Comparison of ENCODE assay signal across 35 cellular contexts in the genomic region with DNA sequence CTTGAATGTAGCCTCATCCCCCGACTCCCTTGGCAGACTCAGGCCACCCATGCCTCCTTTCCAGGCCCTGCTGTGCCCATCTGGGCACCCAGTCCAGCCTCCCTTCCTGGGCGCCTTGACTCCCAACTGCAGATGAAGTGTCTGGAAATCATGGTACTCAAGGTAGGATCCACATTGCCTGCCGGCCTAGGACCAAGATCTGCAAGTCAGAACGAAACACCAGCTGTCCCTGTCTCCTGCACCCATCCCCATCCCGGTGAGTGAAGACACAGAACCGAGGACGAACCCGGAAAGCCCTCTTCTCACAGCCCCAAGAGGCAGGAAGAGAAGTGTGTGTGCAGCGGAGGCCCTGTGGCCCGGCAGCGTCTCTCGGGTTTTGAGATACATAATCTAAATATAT.
"Had no signal": no experiment of that assay in that cellular context is flagged by ENCODE, and none has a peak within 500 bp of the region (broad histone marks: within the 10 kb centered on the region; RNA-seq: fewer than 3 reads in every experiment).

No MANE protein-coding gene starts in this region.

- H3K9me3 Mint-ChIP-seq: activated B cell treated with CpG ODN at 0.5 μM for 24 hours; activated CD4-positive, alpha-beta memory T cell treated with anti-CD3 and anti-CD28 coated beads for 36 hours; activated CD4-positive, alpha-beta T cell treated with anti-CD3 and anti-CD28 coated beads, Interleukin-2, amount 10 ng/mL, durations not matched to agents 24 days and 14 days; activated CD8-positive, alpha-beta T cell treated with anti-CD3 and anti-CD28 coated beads for 36 hours; activated naive CD4-positive, alpha-beta T cell treated with anti-CD3 and anti-CD28 coated beads for 36 hours; activated naive CD4-positive, alpha-beta T cell treated with anti-CD3 and anti-CD28 coated beads, Interleukin-2, amount 50 U/mL, for 72 hours; activated naive CD8-positive, alpha-beta T cell treated with anti-CD3 and anti-CD28 coated beads for 36 hours; activated T-cell treated with anti-CD3 and anti-CD28 coated beads, Interleukin-2, amount 50 U/mL, for 4 hours; activated T-cell treated with anti-CD3 and anti-CD28 coated beads, Interleukin-2, amount 50 U/mL, for 72 hours; activated T-helper 1 cell treated with anti-CD3 and anti-CD28 coated beads, Interleukin-12 subunit alpha, Interleukin-12 subunit beta, Interleukin-2, Interleukin-4 antibody, amounts not matched to agents 30 ng/mL and 10 ng/mL and 1 ng/mL, durations not matched to agents 14 hours and 24 hours and 36 hours; activated T-helper 17 cell treated with anti-CD3 and anti-CD28 coated beads, Interleukin-2, amount 50 U/mL, for 72 hours; T-helper 1 cell treated with Interleukin-12 subunit alpha and Interleukin-12 subunit beta and Interleukin-4 antibody, amounts not matched to agents 30 μg/mL and 1 μg/mL, for 36 hours; T-helper 2 cell treated with Interferon-gamma antibody and Interleukin-4, amounts not matched to agents 5 μg/mL and 100 μg/mL, for 36 hours had no signal

- H3K27me3 ChIP-seq: adrenal gland, body of pancreas, brain microvascular endothelial cell, breast epithelium had no signal

- H3K27ac Mint-ChIP-seq: activated B cell treated with CpG ODN at 0.5 μM for 24 hours; activated CD4-positive, alpha-beta memory T cell treated with anti-CD3 and anti-CD28 coated beads for 36 hours; activated CD4-positive, alpha-beta T cell treated with anti-CD3 and anti-CD28 coated beads, Interleukin-2, amount 10 ng/mL, durations not matched to agents 24 days and 14 days; activated CD8-positive, alpha-beta T cell treated with anti-CD3 and anti-CD28 coated beads for 36 hours; activated naive CD4-positive, alpha-beta T cell treated with anti-CD3 and anti-CD28 coated beads for 36 hours; activated naive CD8-positive, alpha-beta T cell treated with anti-CD3 and anti-CD28 coated beads for 36 hours; activated T-cell treated with anti-CD3 and anti-CD28 coated beads, Interleukin-2, amount 50 U/mL, for 72 hours; activated T-helper 1 cell treated with anti-CD3 and anti-CD28 coated beads, Interleukin-12 subunit alpha, Interleukin-12 subunit beta, Interleukin-2, Interleukin-4 antibody, amounts not matched to agents 30 ng/mL and 10 ng/mL and 1 ng/mL, durations not matched to agents 14 hours and 24 hours and 36 hours; activated T-helper 17 cell treated with anti-CD3 and anti-CD28 coated beads, Interleukin-2, amount 50 U/mL, for 72 hours; T-helper 1 cell treated with Interleukin-12 subunit alpha and Interleukin-12 subunit beta and Interleukin-4 antibody, amounts not matched to agents 30 μg/mL and 1 μg/mL, for 36 hours; T-helper 2 cell treated with Interferon-gamma antibody and Interleukin-4, amounts not matched to agents 5 μg/mL and 100 μg/mL, for 36 hours had no signal

- H3K36me3 Mint-ChIP-seq: activated CD4-positive, alpha-beta memory T cell treated with anti-CD3 and anti-CD28 coated beads for 36 hours; activated naive CD4-positive, alpha-beta T cell treated with anti-CD3 and anti-CD28 coated beads, Interleukin-2, amount 50 U/mL, for 72 hours; activated naive CD8-positive, alpha-beta T cell treated with anti-CD3 and anti-CD28 coated beads for 36 hours had no signal

- H3K4me3 Mint-ChIP-seq: activated B cell treated with CpG ODN at 0.5 μM for 24 hours; activated CD4-positive, alpha-beta memory T cell treated with anti-CD3 and anti-CD28 coated beads for 36 hours; activated CD4-positive, alpha-beta T cell treated with anti-CD3 and anti-CD28 coated beads, Interleukin-2, amount 10 ng/mL, durations not matched to agents 24 days and 14 days; activated CD8-positive, alpha-beta T cell treated with anti-CD3 and anti-CD28 coated beads for 36 hours; activated naive CD4-positive, alpha-beta T cell treated with anti-CD3 and anti-CD28 coated beads for 36 hours; activated naive CD8-positive, alpha-beta T cell treated with anti-CD3 and anti-CD28 coated beads for 36 hours; activated T-cell treated with anti-CD3 and anti-CD28 coated beads, Interleukin-2, amount 50 U/mL, for 4 hours; activated T-cell treated with anti-CD3 and anti-CD28 coated beads, Interleukin-2, amount 50 U/mL, for 72 hours; activated T-helper 1 cell treated with anti-CD3 and anti-CD28 coated beads, Interleukin-12 subunit alpha, Interleukin-12 subunit beta, Interleukin-2, Interleukin-4 antibody, amounts not matched to agents 30 ng/mL and 10 ng/mL and 1 ng/mL, durations not matched to agents 14 hours and 24 hours and 36 hours; activated T-helper 17 cell treated with anti-CD3 and anti-CD28 coated beads, Interleukin-2, amount 50 U/mL, for 72 hours; T-helper 1 cell treated with Interleukin-12 subunit alpha and Interleukin-12 subunit beta and Interleukin-4 antibody, amounts not matched to agents 30 μg/mL and 1 μg/mL, for 36 hours; T-helper 2 cell treated with Interferon-gamma antibody and Interleukin-4, amounts not matched to agents 5 μg/mL and 100 μg/mL, for 36 hours had no signal

- H3K36me3 ChIP-seq: adrenal gland, brain microvascular endothelial cell, breast epithelium had no signal

- H3K27me3 Mint-ChIP-seq: activated B cell treated with CpG ODN at 0.5 μM for 24 hours had no signal

- H3K9me3 ChIP-seq: adrenal gland, body of pancreas, breast epithelium had no signal

- H3K4me1 ChIP-seq: adrenal gland, body of pancreas, breast epithelium had no signal

- H3K27ac ChIP-seq: adrenal gland, body of pancreas, brain microvascular endothelial cell, breast epithelium, VCaP had no signal

- H3K4me3 ChIP-seq: adrenal gland, body of pancreas, breast epithelium had no signal

- ATAC-seq: activated CD8-positive, alpha-beta T cell treated with anti-CD3 and anti-CD28 coated beads for 36 hours; activated naive CD4-positive, alpha-beta T cell treated with anti-CD3 and anti-CD28 coated beads, Interleukin-2, amount 50 U/mL, for 72 hours; activated T-cell treated with anti-CD3 and anti-CD28 coated beads, Interleukin-2, amount 50 U/mL, for 4 hours; activated T-cell treated with anti-CD3 and anti-CD28 coated beads, Interleukin-2, amount 50 U/mL, for 72 hours; activated T-helper 17 cell treated with anti-CD3 and anti-CD28 coated beads, Interleukin-2, amount 50 U/mL, for 72 hours; body of pancreas had no signal

- DNase-seq: activated B cell treated with CpG ODN at 0.5 μM for 24 hours; activated CD4-positive, alpha-beta memory T cell treated with anti-CD3 and anti-CD28 coated beads for 36 hours; activated CD4-positive, alpha-beta T cell treated with anti-CD3 and anti-CD28 coated beads for 4 hours; activated CD4-positive, alpha-beta T cell treated with anti-CD3 and anti-CD28 coated beads, Interleukin-2, amount 10 ng/mL, durations not matched to agents 24 days and 14 days; activated CD4-positive, alpha-beta T cell treated with anti-CD3 and anti-CD28 coated beads, Interleukin-2, amount 50 U/mL, for 1 hour; activated CD4-positive, alpha-beta T cell treated with anti-CD3 and anti-CD28 coated beads, Interleukin-2, amount 50 U/mL, for 4 hours; activated CD4-positive, CD25-positive, alpha-beta regulatory T cell treated with anti-CD3 and anti-CD28 coated beads, Interleukin-2, amount 50 U/mL, for 72 hours; activated CD8-positive, alpha-beta memory T cell treated with anti-CD3 and anti-CD28 coated beads, Interleukin-2, amount 50 U/mL, for 4 hours; activated CD8-positive, alpha-beta T cell treated with anti-CD3 and anti-CD28 coated beads for 36 hours; activated effector memory CD4-positive, alpha-beta T cell treated with anti-CD3 and anti-CD28 coated beads, Interleukin-2, amount 50 U/mL, for 16 hours; activated gamma-delta T cell treated with Interleukin-2 at 50 U/mL for 16 hours; activated naive CD4-positive, alpha-beta T cell; activated naive CD4-positive, alpha-beta T cell treated with anti-CD3 and anti-CD28 coated beads for 36 hours; activated naive CD4-positive, alpha-beta T cell treated with anti-CD3 and anti-CD28 coated beads, Interleukin-2, amount 50 U/mL, for 16 hours; activated naive CD8-positive, alpha-beta T cell treated with anti-CD3 and anti-CD28 coated beads for 36 hours; activated T-cell treated with anti-CD3 and anti-CD28 coated beads for 4 hours; activated T-cell treated with anti-CD3 and anti-CD28 coated beads, Interleukin-2, amount 50 U/mL, for 1 hour; activated T-cell treated with anti-CD3 and anti-CD28 coated beads, Interleukin-2, amount 50 U/mL, for 4 hours; activated T-cell treated with anti-CD3 and anti-CD28 coated beads, Interleukin-2, amount 50 U/mL, for 72 hours; amniotic stem cell; aorta; body of pancreas; brain microvascular endothelial cell; central memory CD4-positive, alpha-beta T cell; T-helper 1 cell; T-helper 2 cell; T-helper 9 cell had no signal

- H3K4me1 Mint-ChIP-seq: activated B cell treated with CpG ODN at 0.5 μM for 24 hours; activated CD4-positive, alpha-beta T cell treated with anti-CD3 and anti-CD28 coated beads, Interleukin-2, amount 10 ng/mL, durations not matched to agents 24 days and 14 days; activated naive CD8-positive, alpha-beta T cell treated with anti-CD3 and anti-CD28 coated beads for 36 hours; activated T-helper 17 cell treated with anti-CD3 and anti-CD28 coated beads, Interleukin-2, amount 50 U/mL, for 72 hours had no signal
